In the genomic region with DNA sequence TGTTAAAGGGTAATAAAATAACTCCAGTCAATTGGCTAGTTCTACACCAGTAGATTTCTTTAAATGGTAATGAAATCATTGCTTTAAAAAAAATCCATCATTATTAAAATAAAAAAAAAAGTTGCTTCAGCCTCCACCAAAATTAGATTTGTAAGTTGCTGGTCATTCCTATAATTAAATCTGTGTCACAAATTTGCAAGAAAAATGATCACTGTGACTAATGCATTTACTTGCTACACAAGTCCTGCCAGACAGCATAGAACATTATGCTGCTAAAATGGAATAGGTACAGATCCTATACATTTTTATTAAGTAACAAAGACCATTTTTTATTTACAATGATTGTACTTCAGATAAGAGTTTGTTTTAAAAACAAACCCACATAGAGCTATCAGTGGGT, we compare ENCODE assay signal across 23 cellular contexts.
"Had no signal": no experiment of that assay in that cellular context is flagged by ENCODE, and none has a peak within 500 bp of the region (broad histone marks: within the 10 kb centered on the region; RNA-seq: fewer than 3 reads in every experiment).

No MANE protein-coding gene starts in this region.

- H3K36me3 ChIP-seq: MG63 had no signal

- H3K27me3 ChIP-seq: MG63 had no signal

- H3K27me3 Mint-ChIP-seq: activated CD4-positive, alpha-beta memory T cell treated with anti-CD3 and anti-CD28 coated beads for 36 hours; activated CD4-positive, alpha-beta T cell treated with anti-CD3 and anti-CD28 coated beads, Interleukin-2, amount 10 ng/mL, durations not matched to agents 24 days and 14 days; activated naive CD8-positive, alpha-beta T cell; brain had no signal

- H3K9me3 Mint-ChIP-seq: activated CD4-positive, alpha-beta memory T cell treated with anti-CD3 and anti-CD28 coated beads for 36 hours; activated CD4-positive, alpha-beta T cell treated with anti-CD3 and anti-CD28 coated beads, Interleukin-2, amount 10 ng/mL, durations not matched to agents 24 days and 14 days; activated T-cell treated with anti-CD3 and anti-CD28 coated beads, Interleukin-2, amount 50 U/mL, for 4 hours; brain; T-helper 1 cell treated with Interleukin-12 subunit alpha and Interleukin-12 subunit beta and Interleukin-4 antibody, amounts not matched to agents 30 μg/mL and 1 μg/mL, for 36 hours had no signal

- DNase-seq: activated CD4-positive, alpha-beta memory T cell treated with anti-CD3 and anti-CD28 coated beads for 36 hours; activated CD4-positive, alpha-beta T cell treated with anti-CD3 and anti-CD28 coated beads, Interleukin-2, amount 10 ng/mL, durations not matched to agents 24 days and 14 days; activated CD4-positive, CD25-positive, alpha-beta regulatory T cell treated with anti-CD3 and anti-CD28 coated beads, Interleukin-2, amount 50 U/mL, for 72 hours; activated CD8-positive, alpha-beta memory T cell treated with anti-CD3 and anti-CD28 coated beads for 24 hours; activated effector memory CD4-positive, alpha-beta T cell treated with anti-CD3 and anti-CD28 coated beads, Interleukin-2, amount 50 U/mL, for 16 hours; activated naive CD4-positive, alpha-beta T cell treated with Interleukin-2 at 50 U/mL for 16 hours; activated T-cell treated with anti-CD3 and anti-CD28 coated beads, Interleukin-2, amount 50 U/mL, for 4 hours; amygdala; MG63; MV-4-11; NCI-H1092 treated with DMSO at 0.1 percent for 48 hours; NCI-H1417 treated with DMSO at 0.1 percent for 48 hours; NCI-H1694; NCI-H2029 treated with DMSO at 0.1 percent for 48 hours; NCI-H345; NCI-H510A; NCI-H526 treated with DMSO at 0.1 percent for 48 hours; NCI-H82; SIG-M5 had no signal

- H3K27ac Mint-ChIP-seq: activated CD4-positive, alpha-beta memory T cell treated with anti-CD3 and anti-CD28 coated beads for 36 hours; activated CD4-positive, alpha-beta T cell treated with anti-CD3 and anti-CD28 coated beads, Interleukin-2, amount 10 ng/mL, durations not matched to agents 24 days and 14 days; activated naive CD8-positive, alpha-beta T cell; brain; T-helper 1 cell treated with Interleukin-12 subunit alpha and Interleukin-12 subunit beta and Interleukin-4 antibody, amounts not matched to agents 30 μg/mL and 1 μg/mL, for 36 hours had no signal

- H3K4me1 Mint-ChIP-seq: activated CD4-positive, alpha-beta T cell treated with anti-CD3 and anti-CD28 coated beads, Interleukin-2, amount 10 ng/mL, durations not matched to agents 24 days and 14 days had no signal

- H3K9me3 ChIP-seq: MG63 had no signal

- H3K4me3 ChIP-seq: MG63 had no signal

- H3K4me3 Mint-ChIP-seq: activated CD4-positive, alpha-beta memory T cell treated with anti-CD3 and anti-CD28 coated beads for 36 hours; activated CD4-positive, alpha-beta T cell treated with anti-CD3 and anti-CD28 coated beads, Interleukin-2, amount 10 ng/mL, durations not matched to agents 24 days and 14 days; activated naive CD8-positive, alpha-beta T cell; activated T-cell treated with anti-CD3 and anti-CD28 coated beads, Interleukin-2, amount 50 U/mL, for 4 hours; brain; T-helper 1 cell treated with Interleukin-12 subunit alpha and Interleukin-12 subunit beta and Interleukin-4 antibody, amounts not matched to agents 30 μg/mL and 1 μg/mL, for 36 hours had no signal

- FAIRE-seq: astrocyte had no signal

- ATAC-seq: activated T-cell treated with anti-CD3 and anti-CD28 coated beads, Interleukin-2, amount 50 U/mL, for 4 hours had no signal
